Comparison of ENCODE assay signal across 26 cellular contexts in genomic region chr3:56630966-56631365, GRCh38.
"Had no signal": no experiment of that assay in that cellular context is flagged by ENCODE, and none has a peak within 500 bp of the region (broad histone marks: within the 10 kb centered on the region; RNA-seq: fewer than 3 reads in every experiment).

No MANE protein-coding gene starts in this region.

- H3K9me3 Mint-ChIP-seq: activated CD4-positive, alpha-beta T cell treated with anti-CD3 and anti-CD28 coated beads, Interleukin-2, amount 10 ng/mL, durations not matched to agents 7 days and 5 days; effector memory CD8-positive, alpha-beta T cell; nephron; T-cell; T-helper 2 cell treated with Interferon-gamma antibody and Interleukin-4, amounts not matched to agents 5 μg/mL and 100 μg/mL, for 36 hours had no signal

- H3K4me1 Mint-ChIP-seq: nephron had no signal

- DNase-seq: activated CD4-positive, alpha-beta T cell treated with anti-CD3 and anti-CD28 coated beads, Interleukin-2, amount 10 ng/mL, durations not matched to agents 7 days and 5 days; activated CD4-positive, CD25-positive, alpha-beta regulatory T cell treated with anti-CD3 and anti-CD28 coated beads, Interleukin-2, amount 50 U/mL, for 72 hours; activated CD8-positive, alpha-beta memory T cell treated with anti-CD3 and anti-CD28 coated beads for 24 hours; activated CD8-positive, alpha-beta memory T cell treated with anti-CD3 and anti-CD28 coated beads, Interleukin-2, amount 50 U/mL, for 4 hours; activated naive CD4-positive, alpha-beta T cell treated with anti-CD3 and anti-CD28 coated beads, Interleukin-2, amount 50 U/mL, for 16 hours; activated T-cell treated with anti-CD3 and anti-CD28 coated beads, Interleukin-2, amount 50 U/mL, for 48 hours; adrenal gland; colonic mucosa; dorsolateral prefrontal cortex; effector memory CD8-positive, alpha-beta T cell; gastrocnemius medialis; hippocampal formation; left cardiac atrium; ovary; right cardiac atrium; stimulated activated CD4-positive, alpha-beta T cell treated with anti-CD3 and anti-CD28 coated beads, Interleukin-4, amount 100 ng/mL, for 24 hours; stimulated activated naive CD4-positive, alpha-beta T cell treated with Interleukin-2 at 50 U/mL for 16 hours; T-cell; upper lobe of right lung; WERI-Rb-1 had no signal

- H3K27me3 ChIP-seq: adrenal gland, breast epithelium, colonic mucosa, dorsolateral prefrontal cortex, esophagus muscularis mucosa, gastrocnemius medialis, neutrophil, ovary, upper lobe of right lung had no signal

- H3K36me3 ChIP-seq: breast epithelium, ovary, prostate gland had no signal

- H3K27me3 Mint-ChIP-seq: activated CD4-positive, alpha-beta T cell treated with anti-CD3 and anti-CD28 coated beads, Interleukin-2, amount 10 ng/mL, durations not matched to agents 7 days and 5 days; effector memory CD8-positive, alpha-beta T cell; T-cell had no signal

- H3K4me3 Mint-ChIP-seq: activated CD4-positive, alpha-beta T cell treated with anti-CD3 and anti-CD28 coated beads, Interleukin-2, amount 10 ng/mL, durations not matched to agents 7 days and 5 days; effector memory CD8-positive, alpha-beta T cell; nephron; T-cell; T-helper 2 cell treated with Interferon-gamma antibody and Interleukin-4, amounts not matched to agents 5 μg/mL and 100 μg/mL, for 36 hours had no signal

- H3K27ac Mint-ChIP-seq: activated CD4-positive, alpha-beta T cell treated with anti-CD3 and anti-CD28 coated beads, Interleukin-2, amount 10 ng/mL, durations not matched to agents 7 days and 5 days; effector memory CD8-positive, alpha-beta T cell; T-helper 2 cell treated with Interferon-gamma antibody and Interleukin-4, amounts not matched to agents 5 μg/mL and 100 μg/mL, for 36 hours had no signal

- H3K4me3 ChIP-seq: adrenal gland, breast epithelium, colonic mucosa, dorsolateral prefrontal cortex, esophagus muscularis mucosa, gastrocnemius medialis, ovary, prostate gland, upper lobe of right lung had no signal

- H3K27ac ChIP-seq: adrenal gland, breast epithelium, colonic mucosa, dorsolateral prefrontal cortex, esophagus muscularis mucosa, gastrocnemius medialis, neutrophil, ovary, prostate gland, upper lobe of right lung had no signal

- ATAC-seq: effector memory CD8-positive, alpha-beta T cell; gastrocnemius medialis; left cardiac atrium; right cardiac atrium; T-cell; upper lobe of right lung had no signal

- H3K9me3 ChIP-seq: adrenal gland, breast epithelium, colonic mucosa, esophagus muscularis mucosa, gastrocnemius medialis, neutrophil, ovary, prostate gland, upper lobe of right lung had no signal

- H3K4me1 ChIP-seq: adrenal gland, breast epithelium, gastrocnemius medialis, prostate gland, upper lobe of right lung had no signal
